Comparison of ENCODE assay signal across 7 cellular contexts in genomic region chr5:147517383-147517782, GRCh38.
"Had no signal": no experiment of that assay in that cellular context is flagged by ENCODE, and none has a peak within 500 bp of the region (broad histone marks: within the 10 kb centered on the region; RNA-seq: fewer than 3 reads in every experiment).

No MANE protein-coding gene starts in this region.

- H3K27ac ChIP-seq: GM23248 had no signal

- H3K9me3 ChIP-seq: HAP-1 had no signal

- ATAC-seq: HCT116, K562 had no signal

- H3K4me3 ChIP-seq: GM23248, HAP-1, K562 had no signal

- DNase-seq: GM23248, GOT3, H7, IMR-90 had no signal

- H3K4me1 ChIP-seq: HAP-1 had no signal

- H3K36me3 ChIP-seq: HAP-1 had no signal
